In genomic region chr10:53487019-53487983, GRCh38 we compare ENCODE assay signal across 19 cellular contexts.
"Had no signal": no experiment of that assay in that cellular context is flagged by ENCODE, and none has a peak within 500 bp of the region (broad histone marks: within the 10 kb centered on the region; RNA-seq: fewer than 3 reads in every experiment).

No MANE protein-coding gene starts in this region.

- H3K27me3 Mint-ChIP-seq: activated CD4-positive, alpha-beta T cell treated with anti-CD3 and anti-CD28 coated beads, Interleukin-2, amount 10 ng/mL, durations not matched to agents 7 days and 5 days; activated CD8-positive, alpha-beta memory T cell treated with anti-CD3 and anti-CD28 coated beads, Interleukin-2, amount 10 ng/mL, durations not matched to agents 7 days and 5 days; activated CD8-positive, alpha-beta T cell treated with anti-CD3 and anti-CD28 coated beads for 36 hours; activated naive CD4-positive, alpha-beta T cell treated with anti-CD3 and anti-CD28 coated beads, Interleukin-2, amount 50 U/mL, for 24 hours; memory B cell had no signal

- H3K27me3 ChIP-seq: body of pancreas, cardiac muscle cell, upper lobe of left lung had no signal

- H3K4me1 Mint-ChIP-seq: activated CD4-positive, alpha-beta T cell treated with anti-CD3 and anti-CD28 coated beads, Interleukin-2, amount 10 ng/mL, durations not matched to agents 7 days and 5 days; activated CD8-positive, alpha-beta memory T cell treated with anti-CD3 and anti-CD28 coated beads, Interleukin-2, amount 10 ng/mL, durations not matched to agents 7 days and 5 days; activated naive CD4-positive, alpha-beta T cell treated with anti-CD3 and anti-CD28 coated beads, Interleukin-2, amount 50 U/mL, for 24 hours; immature natural killer cell; memory B cell had no signal

- H3K9me3 Mint-ChIP-seq: activated naive CD4-positive, alpha-beta T cell treated with anti-CD3 and anti-CD28 coated beads, Interleukin-2, amount 50 U/mL, for 24 hours had no signal

- H3K36me3 ChIP-seq: cardiac muscle cell, upper lobe of left lung, WERI-Rb-1 had no signal

- DNase-seq: activated CD4-positive, alpha-beta T cell treated with anti-CD3 and anti-CD28 coated beads, Interleukin-2, amount 10 ng/mL, durations not matched to agents 7 days and 5 days; activated CD4-positive, CD25-positive, alpha-beta regulatory T cell treated with anti-CD3 and anti-CD28 coated beads, Interleukin-2, amount 50 U/mL, for 72 hours; activated CD8-positive, alpha-beta memory T cell treated with anti-CD3 and anti-CD28 coated beads, Interleukin-2, amount 10 ng/mL, durations not matched to agents 7 days and 5 days; activated CD8-positive, alpha-beta T cell treated with anti-CD3 and anti-CD28 coated beads for 36 hours; activated gamma-delta T cell treated with Interleukin-2 at 50 U/mL for 16 hours; activated T-cell treated with anti-CD3 and anti-CD28 coated beads for 4 hours; anterior cingulate cortex; body of pancreas; immature natural killer cell; nephron progenitor cell; occipital lobe; stimulated activated CD4-positive, alpha-beta T cell treated with anti-CD3 and anti-CD28 coated beads, Interleukin-4, amount 100 ng/mL, for 4 hours; stimulated activated naive CD8-positive, alpha-beta T cell treated with anti-CD3 and anti-CD28 coated beads, Interleukin-15, Interleukin-2, amounts not matched to agents 100 U/mL and 50 U/mL, for 24 hours; upper lobe of left lung; WERI-Rb-1 had no signal

- H3K4me3 Mint-ChIP-seq: activated CD4-positive, alpha-beta T cell treated with anti-CD3 and anti-CD28 coated beads, Interleukin-2, amount 10 ng/mL, durations not matched to agents 7 days and 5 days; activated CD8-positive, alpha-beta memory T cell treated with anti-CD3 and anti-CD28 coated beads, Interleukin-2, amount 10 ng/mL, durations not matched to agents 7 days and 5 days; activated CD8-positive, alpha-beta T cell treated with anti-CD3 and anti-CD28 coated beads for 36 hours; activated naive CD4-positive, alpha-beta T cell treated with anti-CD3 and anti-CD28 coated beads, Interleukin-2, amount 50 U/mL, for 24 hours; activated T-helper 1 cell treated with anti-CD3 and anti-CD28 coated beads, Interleukin-12 subunit alpha, Interleukin-12 subunit beta, Interleukin-2, Interleukin-4 antibody, amounts not matched to agents 30 ng/mL and 10 ng/mL and 1 ng/mL, durations not matched to agents 14 hours and 24 hours and 36 hours; immature natural killer cell; memory B cell; nephron progenitor cell had no signal

- H3K27ac Mint-ChIP-seq: activated CD4-positive, alpha-beta T cell treated with anti-CD3 and anti-CD28 coated beads, Interleukin-2, amount 10 ng/mL, durations not matched to agents 7 days and 5 days; activated CD8-positive, alpha-beta memory T cell treated with anti-CD3 and anti-CD28 coated beads, Interleukin-2, amount 10 ng/mL, durations not matched to agents 7 days and 5 days; activated CD8-positive, alpha-beta T cell treated with anti-CD3 and anti-CD28 coated beads for 36 hours; activated naive CD4-positive, alpha-beta T cell treated with anti-CD3 and anti-CD28 coated beads, Interleukin-2, amount 50 U/mL, for 24 hours; activated T-helper 1 cell treated with anti-CD3 and anti-CD28 coated beads, Interleukin-12 subunit alpha, Interleukin-12 subunit beta, Interleukin-2, Interleukin-4 antibody, amounts not matched to agents 30 ng/mL and 10 ng/mL and 1 ng/mL, durations not matched to agents 14 hours and 24 hours and 36 hours; immature natural killer cell; memory B cell; nephron progenitor cell had no signal

- H3K4me1 ChIP-seq: body of pancreas, upper lobe of left lung had no signal

- H3K27ac ChIP-seq: body of pancreas, cardiac muscle cell, upper lobe of left lung, WERI-Rb-1 had no signal

- ATAC-seq: activated CD8-positive, alpha-beta memory T cell treated with anti-CD3 and anti-CD28 coated beads, Interleukin-2, amount 10 ng/mL, durations not matched to agents 7 days and 5 days; activated CD8-positive, alpha-beta T cell treated with anti-CD3 and anti-CD28 coated beads for 36 hours; body of pancreas; stimulated activated naive CD8-positive, alpha-beta T cell treated with anti-CD3 and anti-CD28 coated beads, Interleukin-15, Interleukin-2, amounts not matched to agents 100 U/mL and 50 U/mL, for 24 hours had no signal

- H3K36me3 Mint-ChIP-seq: activated CD8-positive, alpha-beta memory T cell treated with anti-CD3 and anti-CD28 coated beads, Interleukin-2, amount 10 ng/mL, durations not matched to agents 7 days and 5 days; activated naive CD4-positive, alpha-beta T cell treated with anti-CD3 and anti-CD28 coated beads, Interleukin-2, amount 50 U/mL, for 24 hours had no signal

- H3K4me3 ChIP-seq: body of pancreas, cardiac muscle cell, upper lobe of left lung had no signal
